In the genomic region with DNA sequence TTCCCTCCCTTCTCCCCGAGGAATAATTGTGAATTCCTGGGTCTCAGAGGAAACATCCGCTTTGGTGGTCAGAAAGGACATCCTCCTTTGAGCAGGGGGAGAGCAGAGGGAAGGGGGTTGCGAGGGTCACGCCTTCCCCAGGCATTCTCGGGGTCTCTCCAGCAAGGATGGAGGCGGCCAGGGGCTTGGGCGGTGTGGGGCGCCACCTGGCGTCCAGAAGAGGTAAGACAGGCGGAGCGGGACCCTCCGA, we compare ENCODE assay signal across 8 cellular contexts.
A peak's percentile ranks its signal among the peaks of the same experiment; 100 is the strongest.
DNase-seq lines count a peak whose midpoint lies in the region; ATAC-seq and TF ChIP-seq lines count a peak whose summit lies in the region.

No MANE protein-coding gene starts in this region.

- no peaks in the 10 kb centered on the region for H3K9me3 ChIP-seq in HCT116 (ENCODE audit: control insufficient read depth in 1 of 2, insufficient read depth in 1 of 2, low read depth in 1 of 2, low read length in 2 of 2)

- H3K9me2 ChIP-seq in HCT116 (ENCODE audit: insufficient read depth), result no peaks in the 10 kb centered on the region

- TF ChIP-seq CTCF in HCT116 (IDR thresholded peaks at IDR 0.05 in 2 of 3, conservative IDR thresholded peaks at IDR 0.05 in 1 of 3; ENCODE audit: borderline replicate concordance in 1 of 3, insufficient read depth in 1 of 3, low read depth in 2 of 3, low read length in 2 of 3) (peak; percentile 86 to 99 (median 95)), MCF 10A (IDR thresholded peaks at IDR 0.05; ENCODE audit: unreplicated experiment) (peak; percentile 100)

- H3K4me2 ChIP-seq in HCT116 (ENCODE audit: low read length), result peak overlapping the region; percentile 81

- H3K27me3 ChIP-seq in HCT116 (ENCODE audit: insufficient read depth, low read length), result no peaks in the 10 kb centered on the region

- peak overlapping the region; percentile 44 for H3K9ac ChIP-seq in HCT116 (ENCODE audit: low read length)

- H3K36me3 ChIP-seq in HCT116 (ENCODE audit: control insufficient read depth in 1 of 2, insufficient read depth in 2 of 2, low read length in 2 of 2), result no peaks in the 10 kb centered on the region

- BruUV-seq in HCT116 (replicated peaks; lab: Mats Ljungman, UMichigan) (no TSS peak), MCF 10A (replicated peaks; lab: Mats Ljungman, UMichigan) (no TSS peak)

- POLR2A ChIA-PET in HCT116 (lab: Charles Lee), result interaction anchor here (0.6 kb wide), 1 partner anchor 1672 kb away, joined by 3 read pairs; no protein-coding TSS in a partner anchor
- POLR2A ChIA-PET in MCF 10A (lab: Yijun Ruan, JAX), result interaction anchor here (1.1 kb wide), 1 partner anchor 214 kb away, joined by 3 read pairs; no protein-coding TSS in a partner anchor

- ATAC-seq in HCT116 (no peak; the same call in 1 of the 2 replicates), left colon (peak; percentile 51)

- peak overlapping the region; percentile 17 for H3K27ac Mint-ChIP-seq in MCF 10A (ENCODE audit: low read depth, unreplicated experiment)

- peak overlapping the region; percentile 65 for H3K4me3 Mint-ChIP-seq in MCF 10A (ENCODE audit: unreplicated experiment)

- no peaks in the 10 kb centered on the region for H4K20me1 ChIP-seq in HCT116 (ENCODE audit: insufficient read depth)

- peak; percentile 59 for DNase-seq in CD1c-positive myeloid dendritic cell (ENCODE audit: extremely low spot score)
- no peak for DNase-seq in HCT116 (ENCODE audit: low read depth, low spot score)
- peak; percentile 42 for DNase-seq in T-helper 9 cell
- no peak for DNase-seq in MCF 10A (ENCODE audit: unreplicated experiment)
- peak; percentile 28 to 34 for DNase-seq in left colon
- peak; percentile 46 to 63 for DNase-seq in stimulated activated CD4-positive, alpha-beta T cell treated with anti-CD3 and anti-CD28 coated beads, Interleukin-2, amount 100 ng/mL, for 48 hours
- DNase-seq in NCI-H2081 treated with DMSO at 0.1 percent for 48 hours (lab: John Stamatoyannopoulos, UW), result no peak
- DNase-seq in NCI-H82 treated with DMSO at 0.1 percent for 48 hours (lab: John Stamatoyannopoulos, UW; ENCODE audit: unreplicated experiment), result no peak

- peaks cover 15% of the 10 kb centered on the region for H3K27me3 Mint-ChIP-seq in MCF 10A (ENCODE audit: insufficient read depth, unreplicated experiment)

- RAD21 ChIA-PET in HCT116 (lab: Charles Lee; ENCODE audit: low non-redundant PET in 1 of 2, low total read pairs in 2 of 2, uncharacterized antibody in 2 of 2, unreplicated experiment in 2 of 2), result interaction anchor here in 1 of 2 experiments (1.0 kb wide), 1 partner anchor 198 kb away, joined by 3 read pairs; no protein-coding TSS in a partner anchor

- no peaks in the 10 kb centered on the region for H3K9me3 Mint-ChIP-seq in MCF 10A (ENCODE audit: unreplicated experiment)

- H3K4me3 ChIP-seq in HCT116 (replicated peaks in 1 of 2; ENCODE audit: low read depth in 1 of 2, low read length in 2 of 2), result peak overlapping the region; percentile 44 to 54

- no peak for TF ChIP-seq POLR2A in HCT116 (IDR thresholded peaks at IDR 0.05; ENCODE audit: borderline replicate concordance, extremely low read depth, insufficient read depth, insufficient read length)

- CTCF ChIA-PET in HCT116 (lab: Charles Lee), result interaction anchor here (1.0 to 3.3 kb wide), 8 partner anchors 8 to 407 kb away, joined by 3 to 18 read pairs (median 6); no protein-coding TSS in a partner anchor
- CTCF ChIA-PET in MCF 10A (lab: Yijun Ruan, JAX), result interaction anchor here (0.7 to 10.4 kb wide), 53 partner anchors 11 to 961 kb away, joined by 3 to 233 read pairs (median 4); a partner anchor contains a TSS

- peak; percentile 86 for TF ChIP-seq RAD21 in HCT116 (IDR thresholded peaks at IDR 0.05; ENCODE audit: low read depth)

- H2AFZ ChIP-seq in HCT116 (ENCODE audit: low read depth, low read length, poor library complexity, severe bottlenecking), result peak overlapping the region; percentile 94

- peak overlapping the region; percentile 64 for H3K27ac ChIP-seq in HCT116 (ENCODE audit: low read depth, low read length)

- H3K79me2 ChIP-seq in HCT116 (ENCODE audit: insufficient read depth, low read length), result no peaks in the 10 kb centered on the region

- intact Hi-C loops in HCT116 (cut with micrococcal nuclease) (loop anchor here (1.0 to 5.0 kb wide), 3 partner anchors 29 to 366 kb away; no protein-coding TSS in a partner anchor), MCF 10A (cut with micrococcal nuclease) (loop anchor here (1.0 to 2.0 kb wide), 2 partner anchors 29 to 198 kb away; no protein-coding TSS in a partner anchor), left colon (cut with DNase I, micrococcal nuclease) (loop anchor here in 1 of 2 donors (5.0 kb wide), 1 partner anchor 201 kb away; no protein-coding TSS in a partner anchor)

- H3K4me1 ChIP-seq in HCT116 (ENCODE audit: control insufficient read depth in 1 of 2, insufficient read depth in 2 of 2, low read length in 2 of 2), result peaks cover 11 to 25% of the 10 kb centered on the region in 2 experiments

- H3K36me3 Mint-ChIP-seq in MCF 10A (ENCODE audit: insufficient read depth, unreplicated experiment), result no peaks in the 10 kb centered on the region

- H3K4me1 Mint-ChIP-seq in MCF 10A (ENCODE audit: insufficient read depth, unreplicated experiment), result peaks cover 20% of the 10 kb centered on the region

TF ChIP-seq in HCT116, 20 proteins besides CTCF, POLR2A, EP300 and RAD21:
- TF ChIP-seq FOSL1 (IDR thresholded peaks at IDR 0.05; ENCODE audit: low read depth) (no peak), YY1 (IDR thresholded peaks at IDR 0.05; ENCODE audit: extremely low read depth, insufficient replicate concordance, low read depth, low read length) (peak; percentile 21)

Comparison
In these comparisons a context has a peak if more than half of its experiments do, and no peak if none do; other contexts are left out.
1. DNase-seq: peak in CD1c-positive myeloid dendritic cell (single experiment), T-helper 9 cell (single experiment), left colon (2 of 2) and stimulated activated CD4-positive, alpha-beta T cell treated with anti-CD3 and anti-CD28 coated beads, Interleukin-2, amount 100 ng/mL, for 48 hours (2 of 2); none in HCT116 (single experiment), MCF 10A (single experiment), NCI-H2081 treated with DMSO at 0.1 percent for 48 hours (single experiment) and NCI-H82 treated with DMSO at 0.1 percent for 48 hours (single experiment).